In the genomic region with DNA sequence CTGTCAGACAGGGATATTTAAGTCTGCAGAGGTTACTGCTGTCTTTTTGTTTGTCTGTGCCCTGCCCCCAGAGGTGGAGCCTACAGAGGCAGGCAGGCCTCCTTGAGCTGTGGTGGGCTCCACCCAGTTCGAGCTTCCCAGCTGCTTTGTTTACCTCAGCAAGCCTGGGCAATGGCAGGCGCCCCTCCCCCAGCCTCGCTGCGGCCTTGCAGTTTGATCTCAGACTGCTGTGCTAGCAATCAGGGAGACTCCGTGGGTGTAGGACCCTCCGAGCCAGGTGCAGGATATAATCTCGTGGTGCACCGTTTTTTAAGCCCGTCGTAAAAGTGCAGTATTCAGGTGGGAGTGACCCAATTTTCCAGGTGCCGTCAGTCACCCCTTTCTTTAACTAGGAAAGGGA, we compare ENCODE assay signal across 6 cellular contexts.
DNase-seq lines count a peak whose midpoint lies in the region; ATAC-seq, FAIRE-seq and TF ChIP-seq lines count a peak whose summit lies in the region.
"Not testable (repeated sequence)": the region's sequence is repeated elsewhere in the genome, so short reads cannot be mapped to it uniquely, and the experiment has no call there.

No MANE protein-coding gene starts in this region.

- H3K4ac ChIP-seq in H1 (replicated peaks; ENCODE audit: insufficient read length, low read depth, low read length); neuronal stem cell (ENCODE audit: low read length): not testable (repeated sequence)

- TF ChIP-seq CTCF in H1 (IDR thresholded peaks at IDR 0.05; ENCODE audit: control extremely low read depth in 1 of 3, insufficient read depth in 1 of 3, low read depth in 1 of 3, low read length in 3 of 3); HepG2 (CRISPR knock-in tag; IDR thresholded peaks at IDR 0.05): not testable (repeated sequence)

- not testable (repeated sequence) for H2BK5ac ChIP-seq in H1 (ENCODE audit: low read depth, low read length); neuronal stem cell (ENCODE audit: low read length)

- H3K14ac ChIP-seq in H1 (ENCODE audit: insufficient read length); neuronal stem cell (ENCODE audit: low read length): not testable (repeated sequence)

- in situ Hi-C loops in HepG2 (cut with HindIII; ENCODE audit: extremely low pct_ligation_motif_present, low pct_unique_long_range_greater_than_20kb): not testable (repeated sequence)

- not testable (repeated sequence) for H2BK20ac ChIP-seq in H1 (ENCODE audit: low read length)

- not testable (repeated sequence) for H3K18ac ChIP-seq in H1 (ENCODE audit: extremely low read depth, low read length); neuronal stem cell (ENCODE audit: low read length)

- H2BK120ac ChIP-seq in H1 (replicated peaks; ENCODE audit: low read depth, low read length); neuronal stem cell (ENCODE audit: low read depth, low read length): not testable (repeated sequence)

- BruUV-seq in HepG2 (replicated peaks; lab: Mats Ljungman, UMichigan): not testable (repeated sequence)

- not testable (repeated sequence) for H3K9me3 ChIP-seq in ES-I3 (ENCODE audit: control insufficient read depth, insufficient read depth, low read length); HUES6 (ENCODE audit: control insufficient read depth, insufficient read depth, low read depth, low read length); NT2/D1 (ENCODE audit: insufficient read depth, low read length); H1 (ENCODE audit: insufficient read depth in 2 of 2, low read depth in 1 of 2, low read length in 1 of 2); HepG2 (ENCODE audit: low read length); neuronal stem cell (replicated peaks in 1 of 2; ENCODE audit: control insufficient read depth in 2 of 2, insufficient read depth in 1 of 2, low read depth in 1 of 2, low read length in 2 of 2)

- not testable (repeated sequence) for H2BK12ac ChIP-seq in H1 (ENCODE audit: low read depth, low read length); neuronal stem cell (ENCODE audit: low read length)

- not testable (repeated sequence) for H4K20me1 ChIP-seq in H1 (replicated peaks in 1 of 2; ENCODE audit: control insufficient read depth in 1 of 2, insufficient read depth in 2 of 2, low read length in 2 of 2); HepG2 (ENCODE audit: insufficient read depth, low read length)

- H3K4me1 ChIP-seq in ES-I3 (ENCODE audit: insufficient read depth, low read length); HUES6 (ENCODE audit: control insufficient read depth, insufficient read depth, low read length); NT2/D1 (ENCODE audit: insufficient read depth, insufficient read length); H1 (replicated peaks in 1 of 4; ENCODE audit: control insufficient read depth in 3 of 4, insufficient read depth in 4 of 4, low read length in 3 of 4); HepG2 (ENCODE audit: insufficient read depth, low read length); neuronal stem cell (ENCODE audit: control insufficient read depth in 2 of 2, insufficient read depth in 1 of 2, low read depth in 1 of 2, low read length in 2 of 2): not testable (repeated sequence)

- 69% methylated on average over 11 of the region's 11 CpGs; no CpG with 5 or more reads in 1 of the 2 experiments for WGBS in H1 (ENCODE audit: extremely low coverage in 1 of 2, insufficient coverage in 1 of 2, insufficient read length in 1 of 2, insufficient replicate concordance in 2 of 2, low coverage in 1 of 2, low lambda C conversion rate in 2 of 2, missing lambda C conversion rate in 1 of 2), 2 experiments
- no CpG with 5 or more reads among the region's 11 CpGs for WGBS in HepG2 (ENCODE audit: low lambda C conversion rate)
- no CpG with 5 or more reads among the region's 11 CpGs for WGBS in neuronal stem cell (ENCODE audit: extremely low coverage in 2 of 2, insufficient read length in 2 of 2, insufficient replicate concordance in 1 of 2), 2 donors

- not testable (repeated sequence) for TF ChIP-seq RAD21 in H1 (IDR thresholded peaks at IDR 0.05 in 1 of 2, conservative IDR thresholded peaks at IDR 0.05 in 1 of 2; ENCODE audit: low read depth in 2 of 2, low read length in 2 of 2); HepG2 (CRISPR knock-in tag; IDR thresholded peaks at IDR 0.05)

- H3K4me3 ChIP-seq in HUES6 (ENCODE audit: low read depth, low read length) (peak overlapping the region; percentile 55), NT2/D1 (ENCODE audit: insufficient read length, low read depth) (peak overlapping the region; percentile 32), HepG2 (replicated peaks in 1 of 3; ENCODE audit: insufficient read depth in 1 of 3, low read depth in 2 of 3, low read length in 3 of 3) (peak overlapping the region in 2 of 3 experiments; percentile 19 to 33; a peak in 3 of 6 replicates)
- not testable (repeated sequence) for H3K4me3 ChIP-seq in H1 (ENCODE audit: extremely low read depth in 1 of 4, insufficient read depth in 2 of 4, low read depth in 3 of 4, low read length in 4 of 4); neuronal stem cell (ENCODE audit: low read length in 2 of 2)

- not testable (repeated sequence) for H3K56ac ChIP-seq in H1 (replicated peaks; ENCODE audit: insufficient read length, low read depth, low read length)

- H3K9ac ChIP-seq in ES-I3 (ENCODE audit: low read depth, low read length) (peak overlapping the region; percentile 38; the same call in 1 of the 2 replicates), NT2/D1 (ENCODE audit: insufficient read length, low read depth) (peak overlapping the region; percentile 32), H1 (replicated peaks in 1 of 4; ENCODE audit: extremely low read depth in 1 of 4, low read depth in 3 of 4, low read length in 3 of 4) (peak overlapping the region in 1 of 4 experiments; percentile 28; a peak in 1 of 7 replicates)
- H3K9ac ChIP-seq in HUES6 (ENCODE audit: low read length); HepG2 (ENCODE audit: insufficient read depth, low read depth, low read length); neuronal stem cell (ENCODE audit: low read depth, low read length, poor library complexity): not testable (repeated sequence)

- TF ChIP-seq POLR2A in H1 (IDR thresholded peaks at IDR 0.05; ENCODE audit: control extremely low read depth in 1 of 2, low read depth in 2 of 2, low read length in 2 of 2); HepG2 (IDR thresholded peaks at IDR 0.05; ENCODE audit: insufficient read depth in 1 of 2, low read depth in 2 of 2, low read length in 2 of 2): not testable (repeated sequence)

- H2AFZ ChIP-seq in H1 (ENCODE audit: low read length) (peak overlapping the region; percentile 53; the same call in 1 of the 2 replicates), neuronal stem cell (ENCODE audit: low read length) (peak overlapping the region; percentile 75)
- H2AFZ ChIP-seq in HepG2 (ENCODE audit: low read length): not testable (repeated sequence)

- not testable (repeated sequence) for FAIRE-seq in H1 (lab: Jason Lieb, UNC); HepG2 (lab: Jason Lieb, UNC)

- peak overlapping the region in 1 of 2 experiments; percentile 41; a peak in 2 of 4 replicates for H3K4me2 ChIP-seq in H1 (ENCODE audit: insufficient read depth in 1 of 2, low read depth in 2 of 2, low read length in 2 of 2)
- H3K4me2 ChIP-seq in HepG2 (ENCODE audit: low read depth, low read length): peak overlapping the region; percentile 53
- not testable (repeated sequence) for H3K4me2 ChIP-seq in neuronal stem cell (ENCODE audit: insufficient read depth, low read length, poor library complexity, severe bottlenecking)

- H3K79me1 ChIP-seq in H1 (ENCODE audit: low read depth, low read length); neuronal stem cell (ENCODE audit: low read depth, low read length): not testable (repeated sequence)

- H4K5ac ChIP-seq in H1 (ENCODE audit: insufficient read length, low read depth, low read length): not testable (repeated sequence)

- CTCF ChIA-PET in H1 (lab: Charles Lee; ENCODE audit: partially characterized antibody): interaction anchor here (0.6 kb wide), 1 partner anchor 1359 kb away, joined by 3 read pairs; no protein-coding TSS in a partner anchor
- CTCF ChIA-PET in HepG2 (lab: Yijun Ruan, JAX; ENCODE audit: low intra/inter-chr PET ratio, low total read pairs): not testable (repeated sequence)

- not testable (repeated sequence) for H3K36me3 ChIP-seq in ES-I3 (ENCODE audit: insufficient read depth, low read length); HUES6 (ENCODE audit: control insufficient read depth, insufficient read depth, low read length); NT2/D1 (ENCODE audit: insufficient read depth, insufficient read length, low read length); H1 (ENCODE audit: control insufficient read depth in 2 of 4, insufficient read depth in 4 of 4, low read length in 3 of 4); HepG2 (replicated peaks in 1 of 2; ENCODE audit: control insufficient read depth in 1 of 2, insufficient read depth in 2 of 2, low read length in 2 of 2); neuronal stem cell (replicated peaks in 1 of 2; ENCODE audit: control insufficient read depth in 2 of 2, insufficient read depth in 2 of 2, low read length in 2 of 2)

- not testable (repeated sequence) for H4K8ac ChIP-seq in H1 (ENCODE audit: extremely low read depth, insufficient read depth, low read length); neuronal stem cell (ENCODE audit: low read depth, low read length)

- not testable (repeated sequence) for H3K27me3 ChIP-seq in HUES6 (ENCODE audit: control insufficient read depth, insufficient read depth, low read length); NT2/D1 (ENCODE audit: insufficient read depth, insufficient read length); H1 (replicated peaks in 1 of 4; ENCODE audit: control insufficient read depth in 3 of 4, extremely low read depth in 1 of 4, insufficient read depth in 3 of 4, low read length in 3 of 4); HepG2 (ENCODE audit: control insufficient read depth in 1 of 2, insufficient read depth in 2 of 2, low read length in 2 of 2); neuronal stem cell (ENCODE audit: control insufficient read depth in 3 of 3, insufficient read depth in 3 of 3, low read depth in 1 of 3, low read length in 3 of 3)

- not testable (repeated sequence) for H4K91ac ChIP-seq in H1 (replicated peaks; ENCODE audit: insufficient read length, low read length); neuronal stem cell (ENCODE audit: low read depth, low read length, poor library complexity)

- POLR2A ChIA-PET in H1 (lab: Charles Lee; ENCODE audit: partially characterized antibody): interaction anchor here (1.3 kb wide), 1 partner anchor 11 kb away, joined by 3 read pairs; no protein-coding TSS in a partner anchor
- POLR2A ChIA-PET in HepG2 (lab: Yijun Ruan, JAX): not testable (repeated sequence)

- H3K79me2 ChIP-seq in H1 (ENCODE audit: control insufficient read depth in 1 of 2, insufficient read depth in 2 of 2, low read length in 2 of 2); HepG2 (ENCODE audit: insufficient read depth, low read length): not testable (repeated sequence)

- H2BK15ac ChIP-seq in H1 (ENCODE audit: low read length); neuronal stem cell (ENCODE audit: low read length): not testable (repeated sequence)

- not testable (repeated sequence) for H3K27ac ChIP-seq in HUES6 (ENCODE audit: low read depth, low read length); H1 (ENCODE audit: low read depth, low read length); HepG2 (ENCODE audit: extremely low read length, insufficient read depth, low read length); neuronal stem cell (replicated peaks; ENCODE audit: low read length)

- intact Hi-C loops in HepG2 (cut with micrococcal nuclease; ENCODE audit: unreplicated experiment): not testable (repeated sequence)

- not testable (repeated sequence) for H3K23ac ChIP-seq in H1 (ENCODE audit: insufficient read length); neuronal stem cell (ENCODE audit: low read depth, low read length, poor library complexity)

- H2AK5ac ChIP-seq in H1 (ENCODE audit: low read depth, low read length); neuronal stem cell (ENCODE audit: low read depth, low read length): not testable (repeated sequence)

- not testable (repeated sequence) for H3K23me2 ChIP-seq in H1 (ENCODE audit: low read depth, low read length)

- DNase-seq in NT2/D1 (ENCODE audit: low read depth, low spot score); HepG2 (ENCODE audit: low spot score); neuronal stem cell (ENCODE audit: low spot score): not testable (repeated sequence)
- DNase-seq in H1 (ENCODE audit: low read depth in 1 of 2, low spot score in 2 of 2): peak in 1 of 2 experiments; percentile 63

- not testable (repeated sequence) for TF ChIP-seq EP300 in H1 (IDR thresholded peaks at IDR 0.05; ENCODE audit: borderline replicate concordance in 1 of 2, low read depth in 2 of 2, low read length in 2 of 2); HepG2 (IDR thresholded peaks at IDR 0.05; ENCODE audit: low read depth in 2 of 2, low read length in 2 of 2); HepG2 (CRISPR knock-in tag; IDR thresholded peaks at IDR 0.05; ENCODE audit: borderline replicate concordance)

- ATAC-seq in HepG2: not testable (repeated sequence)
